1 cellular context compared by ENCODE assay signal in the genomic region with DNA sequence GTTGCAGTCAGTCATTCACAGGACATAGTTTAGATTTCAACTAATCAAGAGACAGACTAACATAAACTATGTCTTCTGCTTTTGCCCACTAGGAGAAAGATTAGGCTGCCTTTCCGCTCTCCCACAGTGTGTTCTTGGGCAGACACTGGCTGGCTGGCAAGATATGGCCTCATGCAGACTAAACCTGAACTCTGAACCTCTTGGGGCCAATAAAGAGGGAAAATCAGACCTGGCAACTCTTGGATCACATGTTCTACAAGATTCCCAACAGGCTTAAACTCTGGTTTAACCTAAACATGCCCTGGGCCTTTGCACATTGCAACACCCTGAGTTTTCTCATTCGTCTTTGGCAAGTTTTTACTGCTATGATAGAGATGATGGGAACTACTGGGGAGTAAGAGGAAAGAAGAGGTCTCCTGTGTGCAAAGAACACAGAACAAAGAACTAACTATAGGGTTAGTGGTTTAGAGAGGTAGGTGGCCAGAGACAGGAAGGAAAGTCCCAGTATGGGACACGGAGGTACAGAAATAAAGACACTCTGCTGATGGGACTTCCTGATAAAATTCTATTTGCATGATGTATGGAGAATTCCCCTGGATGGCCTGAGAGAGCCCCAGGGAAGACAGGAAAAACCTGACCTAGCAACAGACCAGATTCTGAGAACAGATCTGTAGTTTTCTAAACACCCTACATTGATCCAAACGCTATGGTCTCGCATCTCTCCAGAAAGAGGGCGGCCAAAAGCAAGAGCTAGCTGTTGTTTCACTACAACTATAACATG.
TF ChIP-seq lines count a peak whose summit lies in the region.

No MANE protein-coding gene starts in this region.

TF ChIP-seq in K562, 482 proteins besides CTCF, POLR2A, EP300 and RAD21:
- TF ChIP-seq, protein P1, sequence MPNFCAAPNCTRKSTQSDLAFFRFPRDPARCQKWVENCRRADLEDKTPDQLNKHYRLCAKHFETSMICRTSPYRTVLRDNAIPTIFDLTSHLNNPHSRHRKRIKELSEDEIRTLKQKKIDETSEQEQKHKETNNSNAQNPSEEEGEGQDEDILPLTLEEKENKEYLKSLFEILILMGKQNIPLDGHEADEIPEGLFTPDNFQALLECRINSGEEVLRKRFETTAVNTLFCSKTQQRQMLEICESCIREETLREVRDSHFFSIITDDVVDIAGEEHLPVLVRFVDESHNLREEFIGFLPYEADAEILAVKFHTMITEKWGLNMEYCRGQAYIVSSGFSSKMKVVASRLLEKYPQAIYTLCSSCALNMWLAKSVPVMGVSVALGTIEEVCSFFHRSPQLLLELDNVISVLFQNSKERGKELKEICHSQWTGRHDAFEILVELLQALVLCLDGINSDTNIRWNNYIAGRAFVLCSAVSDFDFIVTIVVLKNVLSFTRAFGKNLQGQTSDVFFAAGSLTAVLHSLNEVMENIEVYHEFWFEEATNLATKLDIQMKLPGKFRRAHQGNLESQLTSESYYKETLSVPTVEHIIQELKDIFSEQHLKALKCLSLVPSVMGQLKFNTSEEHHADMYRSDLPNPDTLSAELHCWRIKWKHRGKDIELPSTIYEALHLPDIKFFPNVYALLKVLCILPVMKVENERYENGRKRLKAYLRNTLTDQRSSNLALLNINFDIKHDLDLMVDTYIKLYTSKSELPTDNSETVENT (CRISPR knock-in tag; IDR thresholded peaks at IDR 0.05): no peak
- TF ChIP-seq, protein P2, sequence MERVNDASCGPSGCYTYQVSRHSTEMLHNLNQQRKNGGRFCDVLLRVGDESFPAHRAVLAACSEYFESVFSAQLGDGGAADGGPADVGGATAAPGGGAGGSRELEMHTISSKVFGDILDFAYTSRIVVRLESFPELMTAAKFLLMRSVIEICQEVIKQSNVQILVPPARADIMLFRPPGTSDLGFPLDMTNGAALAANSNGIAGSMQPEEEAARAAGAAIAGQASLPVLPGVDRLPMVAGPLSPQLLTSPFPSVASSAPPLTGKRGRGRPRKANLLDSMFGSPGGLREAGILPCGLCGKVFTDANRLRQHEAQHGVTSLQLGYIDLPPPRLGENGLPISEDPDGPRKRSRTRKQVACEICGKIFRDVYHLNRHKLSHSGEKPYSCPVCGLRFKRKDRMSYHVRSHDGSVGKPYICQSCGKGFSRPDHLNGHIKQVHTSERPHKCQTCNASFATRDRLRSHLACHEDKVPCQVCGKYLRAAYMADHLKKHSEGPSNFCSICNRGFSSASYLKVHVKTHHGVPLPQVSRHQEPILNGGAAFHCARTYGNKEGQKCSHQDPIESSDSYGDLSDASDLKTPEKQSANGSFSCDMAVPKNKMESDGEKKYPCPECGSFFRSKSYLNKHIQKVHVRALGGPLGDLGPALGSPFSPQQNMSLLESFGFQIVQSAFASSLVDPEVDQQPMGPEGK (CRISPR knock-in tag; IDR thresholded peaks at IDR 0.05; ENCODE audit: borderline replicate concordance): no peak
- TF ChIP-seq CBFA2T3 (IDR thresholded peaks at IDR 0.05): peak; percentile 48
